Comparison of ENCODE assay signal across 15 cellular contexts in the genomic region with DNA sequence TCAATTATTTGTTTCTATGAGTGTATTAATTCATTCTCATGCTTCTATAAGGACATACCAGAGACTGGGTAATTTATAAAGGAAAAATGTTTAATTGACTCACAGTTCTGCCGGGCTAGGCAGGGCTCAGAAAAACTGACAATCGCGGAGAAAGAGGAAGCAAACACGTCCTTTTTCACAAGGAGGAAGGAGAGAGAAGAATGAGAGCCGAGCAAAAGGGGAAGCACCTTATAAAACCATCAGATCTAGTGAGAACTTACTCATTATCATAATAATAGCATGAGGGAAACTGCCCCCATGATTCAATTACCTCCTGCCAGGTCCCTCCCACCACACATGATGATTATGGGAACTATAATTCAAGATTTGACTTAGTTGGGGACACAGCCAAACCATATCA.
"Had no signal": no experiment of that assay in that cellular context is flagged by ENCODE, and none has a peak within 500 bp of the region (broad histone marks: within the 10 kb centered on the region; RNA-seq: fewer than 3 reads in every experiment).

No MANE protein-coding gene starts in this region.

- H3K4me3 Mint-ChIP-seq: activated CD4-positive, alpha-beta memory T cell treated with anti-CD3 and anti-CD28 coated beads, Interleukin-2, amount 10 ng/mL, durations not matched to agents 7 days and 5 days; activated CD4-positive, alpha-beta T cell treated with anti-CD3 and anti-CD28 coated beads for 36 hours; activated T-cell treated with anti-CD3 and anti-CD28 coated beads, Interleukin-2, amount 50 U/mL, for 24 hours; neural crest cell; stimulated activated effector memory CD8-positive, alpha-beta T cell treated with anti-CD3 and anti-CD28 coated beads, Interleukin-12 subunit alpha, Interleukin-12 subunit beta, amount 100 ng/mL, for 72 hours had no signal

- H3K4me1 Mint-ChIP-seq: activated CD4-positive, alpha-beta memory T cell treated with anti-CD3 and anti-CD28 coated beads, Interleukin-2, amount 10 ng/mL, durations not matched to agents 7 days and 5 days; activated CD4-positive, alpha-beta T cell treated with anti-CD3 and anti-CD28 coated beads for 36 hours; stimulated activated effector memory CD8-positive, alpha-beta T cell treated with anti-CD3 and anti-CD28 coated beads, Interleukin-12 subunit alpha, Interleukin-12 subunit beta, amount 100 ng/mL, for 72 hours had no signal

- H3K27me3 Mint-ChIP-seq: activated CD4-positive, alpha-beta memory T cell treated with anti-CD3 and anti-CD28 coated beads, Interleukin-2, amount 10 ng/mL, durations not matched to agents 7 days and 5 days; activated CD4-positive, alpha-beta T cell treated with anti-CD3 and anti-CD28 coated beads for 36 hours; activated T-cell treated with anti-CD3 and anti-CD28 coated beads, Interleukin-2, amount 50 U/mL, for 24 hours had no signal

- DNase-seq: activated CD4-positive, alpha-beta memory T cell treated with anti-CD3 and anti-CD28 coated beads, Interleukin-2, amount 10 ng/mL, durations not matched to agents 7 days and 5 days; activated CD4-positive, alpha-beta T cell treated with anti-CD3 and anti-CD28 coated beads for 36 hours; activated effector memory CD4-positive, alpha-beta T cell treated with Interleukin-2 at 50 U/mL for 16 hours; activated T-cell treated with anti-CD3 and anti-CD28 coated beads, Interleukin-2, amount 50 U/mL, for 24 hours; dorsolateral prefrontal cortex; left lung; mammary epithelial cell; sigmoid colon; spleen; stimulated activated CD4-positive, alpha-beta T cell treated with anti-CD3 and anti-CD28 coated beads, Interleukin-1b, Interleukin-23, amount 100 ng/mL, for 48 hours; thyroid gland; WERI-Rb-1 had no signal

- H3K27ac Mint-ChIP-seq: activated CD4-positive, alpha-beta memory T cell treated with anti-CD3 and anti-CD28 coated beads, Interleukin-2, amount 10 ng/mL, durations not matched to agents 7 days and 5 days; activated CD4-positive, alpha-beta T cell treated with anti-CD3 and anti-CD28 coated beads for 36 hours; activated naive CD4-positive, alpha-beta T cell treated with anti-CD3 and anti-CD28 coated beads, Interleukin-2, amount 50 U/mL, for 72 hours; activated T-cell treated with anti-CD3 and anti-CD28 coated beads, Interleukin-2, amount 50 U/mL, for 24 hours; stimulated activated effector memory CD8-positive, alpha-beta T cell treated with anti-CD3 and anti-CD28 coated beads, Interleukin-12 subunit alpha, Interleukin-12 subunit beta, amount 100 ng/mL, for 72 hours had no signal

- H3K36me3 Mint-ChIP-seq: activated naive CD4-positive, alpha-beta T cell treated with anti-CD3 and anti-CD28 coated beads, Interleukin-2, amount 50 U/mL, for 72 hours; stimulated activated effector memory CD8-positive, alpha-beta T cell treated with anti-CD3 and anti-CD28 coated beads, Interleukin-12 subunit alpha, Interleukin-12 subunit beta, amount 100 ng/mL, for 72 hours had no signal
